Comparison of ENCODE assay signal across 2 cellular contexts in genomic region chr12:60172266-60172665, GRCh38.
TF ChIP-seq lines count a peak whose summit lies in the region.

No MANE protein-coding gene starts in this region.

TF ChIP-seq in SK-N-SH, 30 proteins besides CTCF, POLR2A, EP300 and RAD21 (continued from another document):
- TF ChIP-seq USF2 (IDR thresholded peaks at IDR 0.05; ENCODE audit: borderline replicate concordance, low read depth, low read length) = no peak
- TF ChIP-seq IRF3 (IDR thresholded peaks at IDR 0.05; ENCODE audit: low read depth, low read length) = no peak
- TF ChIP-seq TCF12 (IDR thresholded peaks at IDR 0.05) = no peak
- TF ChIP-seq SIN3A (IDR thresholded peaks at IDR 0.05; ENCODE audit: borderline replicate concordance, low read depth, low read length) = no peak
TF ChIP-seq in SK-N-SH: peak in this region for 0.

TF ChIP-seq in SK-N-SH treated with all-trans-retinoic acid at 6 μM for 48 hours, 23 proteins besides CTCF, POLR2A, EP300 and RAD21 (continued from another document):
- no peak for TF ChIP-seq TSHZ2 (CRISPR knock-in tag; IDR thresholded peaks at IDR 0.05)
- no peak for TF ChIP-seq RARB (CRISPR knock-in tag; IDR thresholded peaks at IDR 0.05)
- no peak for TF ChIP-seq PATZ1 (CRISPR knock-in tag; IDR thresholded peaks at IDR 0.05; ENCODE audit: borderline replicate concordance)
- TF ChIP-seq ZFP3 (CRISPR knock-in tag; IDR thresholded peaks at IDR 0.05) = no peak
- TF ChIP-seq PPARA (CRISPR knock-in tag; IDR thresholded peaks at IDR 0.05; ENCODE audit: borderline replicate concordance) = no peak
- TF ChIP-seq POU6F1 (CRISPR knock-in tag; IDR thresholded peaks at IDR 0.05; ENCODE audit: borderline replicate concordance, low read depth) = no peak
- TF ChIP-seq TCF4 (CRISPR knock-in tag; IDR thresholded peaks at IDR 0.05; ENCODE audit: borderline replicate concordance) = no peak
- TF ChIP-seq CSRNP3 (CRISPR knock-in tag; IDR thresholded peaks at IDR 0.05) = no peak
- TF ChIP-seq SNAI2 (CRISPR knock-in tag; IDR thresholded peaks at IDR 0.05) = no peak
- TF ChIP-seq ZNF8 (CRISPR knock-in tag; IDR thresholded peaks at IDR 0.05) = no peak
- TF ChIP-seq TOX (CRISPR knock-in tag; IDR thresholded peaks at IDR 0.05; ENCODE audit: borderline replicate concordance) = no peak
